Comparison of ENCODE assay signal across 9 cellular contexts in genomic region chr10:102838276-102838927, GRCh38. TPM values are rescaled to one million over a fixed set of nuclear protein-coding genes. Genes with fewer than 3 reads are reported as not detected.
"Had no signal": no experiment of that assay in that cellular context is flagged by ENCODE, and none has a peak within 500 bp of the region (broad histone marks: within the 10 kb centered on the region; RNA-seq: fewer than 3 reads in every experiment).

No MANE protein-coding gene starts in this region.

RNA-seq across cellular contexts. Expression of gene CYP17A1, which starts 1.2 kb away (rescaled TPM):
- total RNA-seq: left cardiac atrium; left ventricle myocardium superior; mammary epithelial cell; naive thymus-derived CD8-positive, alpha-beta T cell; neural crest cell; sigmoid colon; skeletal muscle tissue; stomach had no signal
- polyA plus RNA-seq: keratinocyte, mammary epithelial cell had no signal

RNA-seq across cellular contexts. Expression of gene AS3MT, which starts 30.9 kb away (rescaled TPM):
- polyA plus RNA-seq: naive thymus-derived CD8-positive, alpha-beta T cell had no signal
